Comparison of ENCODE assay signal across 17 cellular contexts in genomic region chr7:151352512-151352911, GRCh38. TPM values are rescaled to one million over a fixed set of nuclear protein-coding genes. Genes with fewer than 3 reads are reported as not detected.
DNase-seq lines count a peak whose midpoint lies in the region; ATAC-seq and TF ChIP-seq lines count a peak whose summit lies in the region.
"Had no signal": no experiment of that assay in that cellular context is flagged by ENCODE, and none has a peak within 500 bp of the region (broad histone marks: within the 10 kb centered on the region; RNA-seq: fewer than 3 reads in every experiment).

No MANE protein-coding gene starts in this region.

- H3K4me1 Mint-ChIP-seq in T-helper 17 cell: peaks cover 31% of the 10 kb centered on the region

- H3K4me3 ChIP-seq in BLaER1 (no peak overlapping the region), GM12865 (ENCODE audit: low read depth, low read length) (peak overlapping the region; percentile 13), esophagus muscularis mucosa (no peak overlapping the region), SK-N-SH (ENCODE audit: low read depth in 2 of 2, low read length in 1 of 2) (no peak overlapping the region), foreskin fibroblast (ENCODE audit: low read depth in 1 of 2, low read length in 2 of 2) (no peak overlapping the region)
- H3K4me3 ChIP-seq: MG63, neural progenitor cell had no signal

- no peak overlapping the region for H2AFZ ChIP-seq in SK-N-SH (ENCODE audit: low read depth)
- H2AFZ ChIP-seq: neural progenitor cell had no signal

- TF ChIP-seq RAD21 in SK-N-SH (IDR thresholded peaks at IDR 0.05; ENCODE audit: low read length): no peak

- CTCF ChIA-PET in SK-N-SH (lab: Yijun Ruan, JAX): interaction anchor here (1.1 to 10.0 kb wide), 12 partner anchors 10 to 407 kb away, joined by 3 to 237 read pairs (median 12); partner anchors contain the start of gene NUB1

- H3K36me3 Mint-ChIP-seq in T-helper 17 cell (ENCODE audit: low read depth): peaks cover 2% of the 10 kb centered on the region

- no peaks in the 10 kb centered on the region for H3K9me2 ChIP-seq in SK-N-SH

- peaks cover 15% of the 10 kb centered on the region for H3F3A ChIP-seq in SK-N-SH (replicated peaks; ENCODE audit: insufficient read depth)

- H3K27me3 ChIP-seq in BLaER1 (no peaks in the 10 kb centered on the region), esophagus muscularis mucosa (no peaks in the 10 kb centered on the region), SK-N-SH (ENCODE audit: insufficient read depth) (no peaks in the 10 kb centered on the region)
- H3K27me3 ChIP-seq: MG63, neural progenitor cell had no signal

- no peak for ATAC-seq in T-helper 17 cell

- H3K4me3 Mint-ChIP-seq in T-helper 17 cell: no peak overlapping the region
- H3K4me3 Mint-ChIP-seq: neural progenitor cell had no signal

- no peak for TF ChIP-seq POLR2A in esophagus muscularis mucosa (IDR thresholded peaks at IDR 0.05; ENCODE audit: low read depth)

- DNase-seq in GM12865 (ENCODE audit: low read depth) (no peak), T-helper 17 cell (no peak), esophagus muscularis mucosa (ENCODE audit: extremely low spot score) (peak; percentile 82), SK-N-SH (no peak), HCEC 1CT (no peak), foreskin fibroblast (no peak), GOT3 (lab: John Stamatoyannopoulos, UW) (no peak)
- DNase-seq: activated CD4-positive, CD25-positive, alpha-beta regulatory T cell treated with anti-CD3 and anti-CD28 coated beads, Interleukin-2, amount 50 U/mL, for 72 hours; cortex of kidney; erythroblast; MG63; NCI-H2029; NCI-H526 treated with DMSO at 0.1 percent for 48 hours had no signal

- H3K36me3 ChIP-seq in BLaER1 (peaks cover 53% of the 10 kb centered on the region), esophagus muscularis mucosa (peaks cover 49 to 99% (median 86%) of the 10 kb centered on the region in 4 donors), SK-N-SH (replicated peaks in 1 of 2; ENCODE audit: control insufficient read depth in 1 of 2, insufficient read depth in 2 of 2, low read length in 1 of 2) (peaks cover 81 to 88% of the 10 kb centered on the region in 2 experiments)
- H3K36me3 ChIP-seq: neural progenitor cell had no signal

- TF ChIP-seq CTCF in GM12865 (IDR thresholded peaks at IDR 0.05; ENCODE audit: insufficient read depth, low read depth, low read length, missing control alignments) (no peak), esophagus muscularis mucosa (IDR thresholded peaks at IDR 0.05) (no peak), SK-N-SH (IDR thresholded peaks at IDR 0.05) (no peak), foreskin fibroblast (IDR thresholded peaks at IDR 0.05; ENCODE audit: low read depth, low read length) (no peak)

- H3K4me1 ChIP-seq in BLaER1 (peaks cover 52% of the 10 kb centered on the region), esophagus muscularis mucosa (peaks cover 10 to 17% (median 15%) of the 10 kb centered on the region in 4 donors), SK-N-SH (ENCODE audit: control insufficient read depth in 1 of 2, insufficient read depth in 2 of 2, low read depth in 1 of 2, low read length in 1 of 2) (peaks cover 0 to 4% of the 10 kb centered on the region in 2 experiments; a peak in 1 of 4 replicates)
- H3K4me1 ChIP-seq: neural progenitor cell had no signal

- H3K27ac Mint-ChIP-seq in T-helper 17 cell: peak overlapping the region; percentile 99
- H3K27ac Mint-ChIP-seq: neural progenitor cell had no signal

- WGBS in esophagus muscularis mucosa: 71% methylated on average over 5 of the region's 5 CpGs
- 88% methylated on average over 5 of the region's 5 CpGs for WGBS in SK-N-SH (ENCODE audit: low lambda C conversion rate)

- H3K9me3 ChIP-seq in BLaER1: no peaks in the 10 kb centered on the region
- H3K9me3 ChIP-seq in T-helper 17 cell (ENCODE audit: control insufficient read depth, low read length, poor library complexity, severe bottlenecking): no peaks in the 10 kb centered on the region
- H3K9me3 ChIP-seq in esophagus muscularis mucosa: no peaks in the 10 kb centered on the region
- no peaks in the 10 kb centered on the region for H3K9me3 ChIP-seq in SK-N-SH
- H3K9me3 ChIP-seq: MG63 had no signal

- POLR2A ChIA-PET in SK-N-SH (lab: Yijun Ruan, JAX): no interaction called here

- H3K27me3 Mint-ChIP-seq in T-helper 17 cell: no peaks in the 10 kb centered on the region

- TF ChIP-seq EP300 in esophagus muscularis mucosa (IDR thresholded peaks at IDR 0.05): no peak
- no peak for TF ChIP-seq EP300 in SK-N-SH (IDR thresholded peaks at IDR 0.05; ENCODE audit: borderline replicate concordance in 1 of 2, low read depth in 1 of 2, low read length in 1 of 2)

- intact Hi-C loops in esophagus muscularis mucosa (cut with DNase I): no loop called here

- H3K79me2 ChIP-seq in SK-N-SH (ENCODE audit: insufficient read depth): peaks cover 10% of the 10 kb centered on the region

- H3K4me2 ChIP-seq in BLaER1 (peak overlapping the region; percentile 88), SK-N-SH (no peak overlapping the region)
- H3K4me2 ChIP-seq: neural progenitor cell had no signal

- H3K9ac ChIP-seq in BLaER1: 0 out of 2 replicates have a peak overlapping the region, but pooled peaks have one; percentile 22
- H3K9ac ChIP-seq in SK-N-SH: no peak overlapping the region
- H3K9ac ChIP-seq: neural progenitor cell had no signal

- H3K27ac ChIP-seq in BLaER1: peak overlapping the region; percentile 5; the same call in 1 of the 2 replicates
- no peak overlapping the region for H3K27ac ChIP-seq in esophagus muscularis mucosa (replicated peaks in 1 of 4)
- no peak overlapping the region for H3K27ac ChIP-seq in SK-N-SH (ENCODE audit: low read depth in 2 of 2, low read length in 1 of 2)
- H3K27ac ChIP-seq: neural progenitor cell had no signal

- H4K20me1 ChIP-seq in BLaER1: peaks cover 16% of the 10 kb centered on the region
- peaks cover 10% of the 10 kb centered on the region for H4K20me1 ChIP-seq in SK-N-SH (ENCODE audit: insufficient read depth)

TF ChIP-seq in SK-N-SH, 30 proteins besides CTCF, POLR2A, EP300 and RAD21 (continues in another document):
- TF ChIP-seq GATA2 (CRISPR knock-in tag; IDR thresholded peaks at IDR 0.05) (no peak), TCF12 (IDR thresholded peaks at IDR 0.05) (no peak), POLR2AphosphoS5 (IDR thresholded peaks at IDR 0.05; ENCODE audit: low read depth, low read length) (no peak), YY1 (IDR thresholded peaks at IDR 0.05; ENCODE audit: low read depth) (no peak), TAF1 (IDR thresholded peaks at IDR 0.05; ENCODE audit: borderline replicate concordance, low read depth, low read length) (no peak), TEAD4 (IDR thresholded peaks at IDR 0.05; ENCODE audit: borderline replicate concordance, insufficient read depth) (no peak), MAX (IDR thresholded peaks at IDR 0.05; ENCODE audit: low read depth) (no peak), FOXM1 (IDR thresholded peaks at IDR 0.05; ENCODE audit: low read depth) (no peak), CHD2 (IDR thresholded peaks at IDR 0.05; ENCODE audit: low read length, partially characterized antibody) (no peak), REST (IDR thresholded peaks at IDR 0.05; ENCODE audit: low read depth, low read length) (no peak), ELF1 (IDR thresholded peaks at IDR 0.05) (no peak), FOSL2 (IDR thresholded peaks at IDR 0.05; ENCODE audit: borderline replicate concordance, low read depth) (no peak), NFIC (IDR thresholded peaks at IDR 0.05; ENCODE audit: borderline replicate concordance) (no peak), NRF1 (IDR thresholded peaks at IDR 0.05; ENCODE audit: low read depth, low read length) (no peak), EZH2phosphoT487 (IDR thresholded peaks at IDR 0.05; ENCODE audit: borderline replicate concordance, low read depth) (no peak), JUND (IDR thresholded peaks at IDR 0.05) (no peak), RFX5 (IDR thresholded peaks at IDR 0.05; ENCODE audit: low read length) (no peak), SMC3 (IDR thresholded peaks at IDR 0.05; ENCODE audit: low read depth, low read length) (no peak)

RNA-seq across cellular contexts. Expression of gene NUB1, which starts 10.9 kb away (rescaled TPM):
- 10 to 100 TPM; 71.9 to 87.2 TPM for total RNA-seq in T-helper 17 cell
- 10 to 100 TPM; 45.9 to 59.1 (median 53.0) TPM for total RNA-seq in esophagus muscularis mucosa
- polyA plus RNA-seq in SK-N-SH (2012; rRNA removed): 54.0 and 56.6 TPM in 2 replicates
- 57.7 and 66.5 TPM in 2 replicates for polyA plus RNA-seq in SK-N-SH (2012; cell fraction: cytosol; rRNA removed)
- polyA plus RNA-seq in SK-N-SH (2012; cell fraction: nucleus; rRNA removed): 47.8 and 62.1 TPM in 2 replicates

RNA-seq across cellular contexts. Expression of gene WDR86, which starts 57.3 kb away (rescaled TPM):
- 10 to 100 TPM in 1 of 2 donors, 1 to 10 TPM in 1; 9.7 to 24.4 TPM for total RNA-seq in T-helper 17 cell
- 10 to 100 TPM in 2 of 4 donors, 1 to 10 TPM in 2; 5.4 to 11.8 (median 9.6) TPM for total RNA-seq in esophagus muscularis mucosa
- 1.0 and 2.5 TPM in 2 replicates for polyA plus RNA-seq in SK-N-SH (2012; rRNA removed)
- polyA plus RNA-seq in SK-N-SH (2012; cell fraction: cytosol; rRNA removed): 0.45 and 0.84 TPM in 2 replicates
- polyA plus RNA-seq in SK-N-SH (2012; cell fraction: nucleus; rRNA removed): 9.5 and 16.8 TPM in 2 replicates
- total RNA-seq: activated T-helper 1 cell treated with anti-CD3 and anti-CD28 coated beads, Interleukin-12 subunit alpha, Interleukin-12 subunit beta, Interleukin-2, Interleukin-4 antibody, amounts not matched to agents 30 ng/mL and 10 ng/mL and 1 ng/mL, durations not matched to agents 14 hours and 24 hours and 36 hours; HT1080 had no signal
